28 cellular contexts compared by ENCODE assay signal in the genomic region with DNA sequence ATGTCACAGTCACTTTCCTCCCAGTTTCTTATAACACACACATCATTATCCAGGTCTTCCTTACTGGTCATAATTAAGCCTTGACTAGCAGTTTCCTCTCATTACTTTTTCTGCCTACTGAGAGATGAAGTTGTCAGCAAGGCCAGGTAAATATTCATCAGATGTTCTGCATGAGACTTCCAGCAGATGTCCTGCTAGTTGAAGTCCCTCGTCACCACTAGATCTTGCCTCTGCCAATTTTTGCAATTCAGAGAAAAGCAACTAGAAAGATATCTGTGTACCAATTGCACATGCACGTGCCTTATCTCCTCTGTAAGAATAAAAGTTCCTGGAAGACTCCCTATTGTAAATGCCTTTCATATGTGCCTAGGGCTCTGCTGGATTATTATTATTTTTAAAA. TPM values are rescaled to one million over a fixed set of nuclear protein-coding genes. Genes with fewer than 3 reads are reported as not detected.
"Had no signal": no experiment of that assay in that cellular context is flagged by ENCODE, and none has a peak within 500 bp of the region (broad histone marks: within the 10 kb centered on the region; RNA-seq: fewer than 3 reads in every experiment).

No MANE protein-coding gene starts in this region.

- H3K4me1 ChIP-seq: gastroesophageal sphincter, heart left ventricle, left ventricle myocardium inferior, lower lobe of right lung, psoas muscle, spleen, testis had no signal

- H3K27ac ChIP-seq: dorsolateral prefrontal cortex, gastroesophageal sphincter, heart left ventricle, hepatocyte, left ventricle myocardium inferior, lower lobe of right lung, psoas muscle, skin epidermis, spleen, testis, tibial artery had no signal

- H2AFZ ChIP-seq: hepatocyte had no signal

- H3K36me3 ChIP-seq: gastroesophageal sphincter, heart left ventricle, left ventricle myocardium inferior, lower lobe of right lung, spleen, tibial artery had no signal

- H3K4me2 ChIP-seq: hepatocyte had no signal

- DNase-seq: dorsolateral prefrontal cortex; effector CD4-positive, alpha-beta T cell; foreskin fibroblast; heart left ventricle; kidney; left ventricle myocardium inferior; lower lobe of right lung; naive thymus-derived CD8-positive, alpha-beta T cell; nephron progenitor cell; nucleus accumbens; posterior cingulate gyrus; psoas muscle; right cardiac atrium; spleen; stimulated activated CD4-positive, alpha-beta T cell treated with anti-CD3 and anti-CD28 coated beads, Interleukin-4, amount 100 ng/mL, for 4 hours; stimulated activated naive CD8-positive, alpha-beta T cell treated with anti-CD3 and anti-CD28 coated beads, Interleukin-15, Interleukin-2, amounts not matched to agents 100 U/mL and 50 U/mL, for 24 hours; substantia nigra; testis; tibial artery had no signal

- FAIRE-seq: colon, kidney, urothelium cell line had no signal

- H3K4me3 ChIP-seq: dorsolateral prefrontal cortex, gastroesophageal sphincter, heart left ventricle, hepatocyte, left ventricle myocardium inferior, lower lobe of right lung, psoas muscle, skin epidermis, spleen, testis, tibial artery had no signal

- ATAC-seq: esophagus mucosa; gastroesophageal sphincter; heart left ventricle; lower lobe of right lung; naive thymus-derived CD8-positive, alpha-beta T cell; psoas muscle; right cardiac atrium; stimulated activated memory B cell treated with anti-CD40 and anti-IgM and Interleukin-4, amounts not matched to agents 10 μg/mL and 1 μg/mL and 100 μg/mL, for 72 hours; stimulated activated naive CD8-positive, alpha-beta T cell treated with anti-CD3 and anti-CD28 coated beads, Interleukin-15, Interleukin-2, amounts not matched to agents 100 U/mL and 50 U/mL, for 24 hours had no signal

- H3K27me3 ChIP-seq: hepatocyte, testis had no signal

- H3K79me2 ChIP-seq: hepatocyte had no signal

- H3K9me3 ChIP-seq: gastroesophageal sphincter, heart left ventricle, left ventricle myocardium inferior, lower lobe of right lung, psoas muscle, spleen, testis, tibial artery had no signal

RNA-seq across cellular contexts. Expression of a gene that starts 18.3 kb away (rescaled TPM):
- total RNA-seq: hepatocyte; naive thymus-derived CD8-positive, alpha-beta T cell; osteocyte; renal cortical epithelial cell had no signal
- polyA plus RNA-seq: hepatocyte; naive thymus-derived CD8-positive, alpha-beta T cell had no signal

RNA-seq across cellular contexts. Expression of a gene that starts 51.6 kb away (rescaled TPM):
- total RNA-seq: naive thymus-derived CD8-positive, alpha-beta T cell had no signal
- polyA plus RNA-seq: naive thymus-derived CD8-positive, alpha-beta T cell had no signal
